Comparison of ENCODE assay signal across 8 cellular contexts in genomic region chr5:71447218-71447808, GRCh38. TPM values are rescaled to one million over a fixed set of nuclear protein-coding genes. Genes with fewer than 3 reads are reported as not detected.
DNase-seq lines count a peak whose midpoint lies in the region; ATAC-seq and TF ChIP-seq lines count a peak whose summit lies in the region.
"Not testable (repeated sequence)": the region's sequence is repeated elsewhere in the genome, so short reads cannot be mapped to it uniquely, and the experiment has no call there.

No MANE protein-coding gene starts in this region.

- DNase-seq in NCI-H1092 (lab: John Stamatoyannopoulos, UW) (peak; percentile 50), SK-MEL-5 (ENCODE audit: low read depth, low spot score) (peak; percentile 62), fibroblast of the aortic adventitia (ENCODE audit: low read depth) (peak; percentile 27), occipital lobe (lab: John Stamatoyannopoulos, UW) (peak; percentile 36), upper lobe of left lung (peak in 1 of 2 donors; percentile 45)
- peak; percentile 32 for DNase-seq in activated T-helper 2 cell treated with anti-CD3 and anti-CD28 coated beads, Interferon-gamma antibody, Interleukin-2, Interleukin-4, amounts not matched to agents 10 μg/mL and 5 μg/mL and 100 μg/mL, durations not matched to agents 14 hours and 24 hours and 36 hours (ENCODE audit: low spot score)

- not testable (repeated sequence) for H3K36me3 ChIP-seq in upper lobe of left lung

- H3K9me3 Mint-ChIP-seq in activated T-helper 2 cell treated with anti-CD3 and anti-CD28 coated beads, Interferon-gamma antibody, Interleukin-2, Interleukin-4, amounts not matched to agents 10 μg/mL and 5 μg/mL and 100 μg/mL, durations not matched to agents 14 hours and 24 hours and 36 hours: not testable (repeated sequence)

- H3K36me3 Mint-ChIP-seq in activated T-helper 2 cell treated with anti-CD3 and anti-CD28 coated beads, Interferon-gamma antibody, Interleukin-2, Interleukin-4, amounts not matched to agents 10 μg/mL and 5 μg/mL and 100 μg/mL, durations not matched to agents 14 hours and 24 hours and 36 hours (ENCODE audit: low read depth): not testable (repeated sequence)

- in situ Hi-C loops in SK-MEL-5 (cut with HindIII; ENCODE audit: low pct_unique_long_range_greater_than_20kb, low sequenced_read_pairs): not testable (repeated sequence)

- not testable (repeated sequence) for H3K4me3 Mint-ChIP-seq in activated T-helper 2 cell treated with anti-CD3 and anti-CD28 coated beads, Interferon-gamma antibody, Interleukin-2, Interleukin-4, amounts not matched to agents 10 μg/mL and 5 μg/mL and 100 μg/mL, durations not matched to agents 14 hours and 24 hours and 36 hours (ENCODE audit: low read depth)

- 3% methylated on average over 5 of the region's 6 CpGs for WGBS in upper lobe of left lung, 2 donors

- intact Hi-C loops in activated T-helper 2 cell treated with anti-CD3 and anti-CD28 coated beads, Interferon-gamma antibody, Interleukin-2, Interleukin-4, amounts not matched to agents 10 μg/mL and 5 μg/mL and 100 μg/mL, durations not matched to agents 14 hours and 24 hours and 36 hours (cut with micrococcal nuclease): not testable (repeated sequence)

- H3K4me1 ChIP-seq in upper lobe of left lung: not testable (repeated sequence)

- not testable (repeated sequence) for H3K27me3 ChIP-seq in upper lobe of left lung

- H3K4me3 ChIP-seq in fibroblast of the aortic adventitia (ENCODE audit: low read depth, low read length); upper lobe of left lung: not testable (repeated sequence)

- not testable (repeated sequence) for H3K9me3 ChIP-seq in upper lobe of left lung

- peak; percentile 34; the same call in 1 of the 2 replicates for TF ChIP-seq CTCF in GM12874 (IDR thresholded peaks at IDR 0.05; ENCODE audit: insufficient read depth, low read depth, low read length)
- TF ChIP-seq CTCF in fibroblast of the aortic adventitia (IDR thresholded peaks at IDR 0.05; ENCODE audit: insufficient read depth, low read length): peak; percentile 43
- TF ChIP-seq CTCF in upper lobe of left lung (IDR thresholded peaks at IDR 0.05): peak in 4 of 6 experiments; percentile 15 to 47 (median 30)

- ATAC-seq in HG02610 (IDR thresholded peaks at IDR 0.05; ENCODE audit: unreplicated experiment) (peak; percentile 93), upper lobe of left lung (ENCODE audit: low FRiP score in 2 of 2) (peak; percentile 67 to 73)

- not testable (repeated sequence) for H3K4me1 Mint-ChIP-seq in activated T-helper 2 cell treated with anti-CD3 and anti-CD28 coated beads, Interferon-gamma antibody, Interleukin-2, Interleukin-4, amounts not matched to agents 10 μg/mL and 5 μg/mL and 100 μg/mL, durations not matched to agents 14 hours and 24 hours and 36 hours (ENCODE audit: low read depth)

- not testable (repeated sequence) for H3K27ac Mint-ChIP-seq in activated T-helper 2 cell treated with anti-CD3 and anti-CD28 coated beads, Interferon-gamma antibody, Interleukin-2, Interleukin-4, amounts not matched to agents 10 μg/mL and 5 μg/mL and 100 μg/mL, durations not matched to agents 14 hours and 24 hours and 36 hours

- H3K27me3 Mint-ChIP-seq in activated T-helper 2 cell treated with anti-CD3 and anti-CD28 coated beads, Interferon-gamma antibody, Interleukin-2, Interleukin-4, amounts not matched to agents 10 μg/mL and 5 μg/mL and 100 μg/mL, durations not matched to agents 14 hours and 24 hours and 36 hours (ENCODE audit: low read depth): peaks cover 26% of the 10 kb centered on the region

- TF ChIP-seq EP300 in upper lobe of left lung (IDR thresholded peaks at IDR 0.05): not testable (repeated sequence)

- TF ChIP-seq POLR2A in upper lobe of left lung (IDR thresholded peaks at IDR 0.05): not testable (repeated sequence)

- not testable (repeated sequence) for H3K27ac ChIP-seq in upper lobe of left lung

RNA-seq across cellular contexts. Expression of gene BDP1, which starts 8.1 kb away (rescaled TPM):
- total RNA-seq in SK-MEL-5 (2014; rRNA removed; shearing (Covaris generic)): 23.1 and 29.0 TPM in 2 replicates
- 11.3 and 14.6 TPM in 2 replicates for polyA plus RNA-seq in SK-MEL-5 (2015; cell fraction: cytosol; rRNA removed)
- 30.4 and 32.5 TPM in 2 replicates for polyA plus RNA-seq in SK-MEL-5 (2015; cell fraction: nucleus; rRNA removed)
- 36.1 and 36.9 TPM in 2 replicates for total RNA-seq in activated T-helper 2 cell treated with anti-CD3 and anti-CD28 coated beads, Interferon-gamma antibody, Interleukin-2, Interleukin-4, amounts not matched to agents 10 μg/mL and 5 μg/mL and 100 μg/mL, durations not matched to agents 14 hours and 24 hours and 36 hours
- total RNA-seq in fibroblast of the aortic adventitia (ENCODE audit: low replicate concordance) (27.8 and 90.2 TPM in 2 replicates), occipital lobe (90.5 TPM), upper lobe of left lung (10 to 100 TPM; 22.2 to 75.4 (median 31.1) TPM)
